In genomic region chrX:24151513-24151912, GRCh38 we compare ENCODE assay signal across 8 cellular contexts. TPM values are rescaled to one million over a fixed set of nuclear protein-coding genes. Genes with fewer than 3 reads are reported as not detected.
DNase-seq lines count a peak whose midpoint lies in the region; ATAC-seq and TF ChIP-seq lines count a peak whose summit lies in the region.

No MANE protein-coding gene starts in this region.

- H3K4me1 ChIP-seq in BE2C: no peaks in the 10 kb centered on the region

- no peaks in the 10 kb centered on the region for H3K27me3 Mint-ChIP-seq in IgD-negative memory B cell
- H3K27me3 Mint-ChIP-seq in central memory CD8-positive, alpha-beta T cell: no peaks in the 10 kb centered on the region
- H3K27me3 Mint-ChIP-seq in naive thymus-derived CD8-positive, alpha-beta T cell: no peaks in the 10 kb centered on the region

- H3K27ac Mint-ChIP-seq in IgD-negative memory B cell: peak overlapping the region; percentile 89 to 97 (median 94)
- H3K27ac Mint-ChIP-seq in central memory CD8-positive, alpha-beta T cell (ENCODE audit: low read depth): peak overlapping the region; percentile 84
- peak overlapping the region; percentile 86 to 94 (median 93) for H3K27ac Mint-ChIP-seq in naive thymus-derived CD8-positive, alpha-beta T cell

- no peaks in the 10 kb centered on the region for H3K36me3 ChIP-seq in BE2C

- peak overlapping the region; percentile 80 for H3K4me3 ChIP-seq in BE2C (ENCODE audit: low read depth, low read length)

- H3K9me3 Mint-ChIP-seq in IgD-negative memory B cell: no peaks in the 10 kb centered on the region
- no peaks in the 10 kb centered on the region for H3K9me3 Mint-ChIP-seq in central memory CD8-positive, alpha-beta T cell
- no peaks in the 10 kb centered on the region for H3K9me3 Mint-ChIP-seq in naive thymus-derived CD8-positive, alpha-beta T cell

- no peak for DNase-seq in BE2C
- DNase-seq in central memory CD8-positive, alpha-beta T cell (ENCODE audit: low spot score in 2 of 2): no peak
- DNase-seq in naive thymus-derived CD8-positive, alpha-beta T cell: no peak
- DNase-seq in inferior parietal cortex (ENCODE audit: extremely low spot score): no peak
- DNase-seq in KG1 (lab: John Stamatoyannopoulos, UW): no peak
- DNase-seq in SHP77 (lab: John Stamatoyannopoulos, UW): no peak
- no peak for DNase-seq in NCI-H1436 (lab: John Stamatoyannopoulos, UW)

- no peaks in the 10 kb centered on the region for H3K27me3 ChIP-seq in BE2C

- POLR2A ChIA-PET in naive thymus-derived CD8-positive, alpha-beta T cell (lab: Charles Lee): no interaction called here

- peaks cover 58 to 64% (median 58%) of the 10 kb centered on the region in 3 donors for H3K4me1 Mint-ChIP-seq in IgD-negative memory B cell
- H3K4me1 Mint-ChIP-seq in central memory CD8-positive, alpha-beta T cell: peaks cover 47% of the 10 kb centered on the region
- H3K4me1 Mint-ChIP-seq in naive thymus-derived CD8-positive, alpha-beta T cell: peaks cover 24 to 69% (median 56%) of the 10 kb centered on the region in 4 donors

- no peak for ATAC-seq in central memory CD8-positive, alpha-beta T cell (replicated peaks; ENCODE audit: extremely low read depth, poor library complexity, severe bottlenecking)
- no peak for ATAC-seq in naive thymus-derived CD8-positive, alpha-beta T cell

- H3K9me3 ChIP-seq in BE2C: no peaks in the 10 kb centered on the region

- peaks cover 4% of the 10 kb centered on the region for H3K36me3 Mint-ChIP-seq in IgD-negative memory B cell
- peaks cover 27% of the 10 kb centered on the region for H3K36me3 Mint-ChIP-seq in central memory CD8-positive, alpha-beta T cell (ENCODE audit: insufficient read depth)
- peaks cover 0 to 33% (median 0%) of the 10 kb centered on the region in 3 donors for H3K36me3 Mint-ChIP-seq in naive thymus-derived CD8-positive, alpha-beta T cell

- TF ChIP-seq CTCF in BE2C (IDR thresholded peaks at IDR 0.05; ENCODE audit: low read depth, low read length): no peak

- peak overlapping the region; percentile 85 to 98 (median 91) for H3K4me3 Mint-ChIP-seq in IgD-negative memory B cell
- H3K4me3 Mint-ChIP-seq in central memory CD8-positive, alpha-beta T cell: peak overlapping the region; percentile 89
- H3K4me3 Mint-ChIP-seq in naive thymus-derived CD8-positive, alpha-beta T cell: peak overlapping the region; percentile 69 to 94 (median 90)

RNA-seq across cellular contexts. Expression of gene ZFX, which starts 2.0 kb away (rescaled TPM):
- 7.8 TPM for polyA plus RNA-seq in BE2C (2012; ENCODE audit: insufficient read depth, insufficient read length, low read depth)
- 39.1 TPM for polyA plus RNA-seq in IgD-negative memory B cell
- 10 to 100 TPM; 71.1 to 75.1 TPM for total RNA-seq in naive thymus-derived CD8-positive, alpha-beta T cell
- 10 to 100 TPM; 30.3 to 32.4 (median 30.4) TPM for polyA plus RNA-seq in naive thymus-derived CD8-positive, alpha-beta T cell
